In genomic region chr20:41029150-41029872, GRCh38 we compare ENCODE assay signal across 8 cellular contexts. TPM values are rescaled to one million over a fixed set of nuclear protein-coding genes. Genes with fewer than 3 reads are reported as not detected.
A peak's percentile ranks its signal among the peaks of the same experiment; 100 is the strongest.
DNase-seq lines count a peak whose midpoint lies in the region; ATAC-seq and TF ChIP-seq lines count a peak whose summit lies in the region.

No MANE protein-coding gene starts in this region.

- WGBS in esophagus, 2 donors: 1% methylated on average over 63 to 68 of the region's 68 CpGs

- H3K27ac ChIP-seq in HEK293 (ENCODE audit: extremely low read depth, low read depth, low read length) (peak overlapping the region; percentile 88), esophagus (ENCODE audit: low read depth in 2 of 2, low read length in 1 of 2) (peak overlapping the region; percentile 95 to 98)

- peak overlapping the region; percentile 89 to 97 (median 94) for H3K4me3 Mint-ChIP-seq in naive thymus-derived CD8-positive, alpha-beta T cell

- TF ChIP-seq CTCF in GM12865 (IDR thresholded peaks at IDR 0.05; ENCODE audit: insufficient read depth, low read depth, low read length, missing control alignments) (no peak), HEK293 (tag by site-specific recombination; IDR thresholded peaks at IDR 0.05) (no peak)

- DNase-seq in GM12865 (ENCODE audit: low read depth) (peak; percentile 29), NCI-H1105 treated with DMSO at 0.1 percent for 48 hours (lab: John Stamatoyannopoulos, UW) (peak; percentile 32), GM19240 (ENCODE audit: insufficient read length, low spot score) (no peak)
- peak; percentile 38 for DNase-seq in activated CD8-positive, alpha-beta memory T cell treated with anti-CD3 and anti-CD28 coated beads, Interleukin-2, amount 50 U/mL, for 4 hours
- peak in 8 of 10 donors; percentile 11 to 54 (median 35) for DNase-seq in naive thymus-derived CD8-positive, alpha-beta T cell

- peak in 1 of 2 donors; percentile 14 for ATAC-seq in naive thymus-derived CD8-positive, alpha-beta T cell
- no peak for ATAC-seq in GM19395 (IDR thresholded peaks at IDR 0.05; ENCODE audit: unreplicated experiment)

- H3K36me3 ChIP-seq in HEK293 (ENCODE audit: control insufficient read depth in 2 of 2, insufficient read depth in 1 of 2, low read length in 2 of 2) (peaks cover 0 to 15% of the 10 kb centered on the region in 2 experiments; a peak in 1 of 3 replicates), esophagus (ENCODE audit: control insufficient read depth in 2 of 2, insufficient read depth in 2 of 2, low read length in 1 of 2) (peaks cover 0 to 2% of the 10 kb centered on the region in 2 donors)

- H3K4me1 ChIP-seq in HEK293 (ENCODE audit: control insufficient read depth, insufficient read depth, low read length): peaks cover 13% of the 10 kb centered on the region
- peaks cover 0 to 3% of the 10 kb centered on the region in 2 donors for H3K4me1 ChIP-seq in esophagus (ENCODE audit: control insufficient read depth in 2 of 2, insufficient read depth in 2 of 2, low read length in 1 of 2)

- H3K27ac Mint-ChIP-seq in naive thymus-derived CD8-positive, alpha-beta T cell: peak overlapping the region; percentile 88 to 97 (median 96)

- peaks cover 0 to 25% (median 0%) of the 10 kb centered on the region in 3 donors for H3K36me3 Mint-ChIP-seq in naive thymus-derived CD8-positive, alpha-beta T cell

- H3K9me3 ChIP-seq in HEK293 (ENCODE audit: control insufficient read depth, insufficient read depth, low read depth, low read length): no peaks in the 10 kb centered on the region
- H3K9me3 ChIP-seq in esophagus (ENCODE audit: control insufficient read depth in 2 of 2, insufficient read depth in 1 of 2, low read depth in 1 of 2, low read length in 1 of 2): no peaks in the 10 kb centered on the region

- no peaks in the 10 kb centered on the region for H3K27me3 ChIP-seq in esophagus (ENCODE audit: control insufficient read depth in 1 of 2, insufficient read depth in 2 of 2, low read length in 2 of 2)

- CTCF ChIA-PET in HEK293 (lab: Yijun Ruan, JAX): interaction anchor here (5.9 kb wide), 1 partner anchor 39 kb away, joined by 19 read pairs; no protein-coding TSS in a partner anchor

- POLR2A ChIA-PET in HEK293 (lab: Yijun Ruan, JAX): interaction anchor here (0.8 to 1.2 kb wide), 4 partner anchors 11 to 58 kb away, joined by 3 to 4 read pairs (median 3); no protein-coding TSS in a partner anchor
- POLR2A ChIA-PET in naive thymus-derived CD8-positive, alpha-beta T cell (lab: Charles Lee): interaction anchor here (0.5 to 3.0 kb wide), 7 partner anchors 8 to 164 kb away, joined by 3 to 22 read pairs (median 3); no protein-coding TSS in a partner anchor

- no peaks in the 10 kb centered on the region for H3K27me3 Mint-ChIP-seq in naive thymus-derived CD8-positive, alpha-beta T cell

- H3K9me3 Mint-ChIP-seq in naive thymus-derived CD8-positive, alpha-beta T cell: no peaks in the 10 kb centered on the region

- peaks cover 29 to 68% (median 61%) of the 10 kb centered on the region in 4 donors for H3K4me1 Mint-ChIP-seq in naive thymus-derived CD8-positive, alpha-beta T cell

- H3K4me3 ChIP-seq in GM12865 (ENCODE audit: low read depth, low read length): peak overlapping the region; percentile 87
- peak overlapping the region; percentile 62 for H3K4me3 ChIP-seq in HEK293 (ENCODE audit: low read depth, low read length)
- peak overlapping the region; percentile 90 to 100 for H3K4me3 ChIP-seq in esophagus (ENCODE audit: low read depth in 1 of 2, low read length in 2 of 2)

TF ChIP-seq in HEK293, 187 proteins besides CTCF, POLR2A, EP300 and RAD21 (continues in another document):
- TF ChIP-seq ZNF585B (tag by site-specific recombination; IDR thresholded peaks at IDR 0.05) (no peak), KLF8 (tag by site-specific recombination; IDR thresholded peaks at IDR 0.05) (no peak), ZBTB11 (tag by site-specific recombination; conservative IDR thresholded peaks at IDR 0.05; ENCODE audit: low read depth) (peak; percentile 37), GLIS2 (tag by site-specific recombination; IDR thresholded peaks at IDR 0.05) (peak; percentile 88), BCL6B (tag by site-specific recombination; IDR thresholded peaks at IDR 0.05) (no peak), ZNF26 (tag by site-specific recombination; IDR thresholded peaks at IDR 0.05) (no peak), YY1 (tag by site-specific recombination; IDR thresholded peaks at IDR 0.05) (peak; percentile 88), ZBTB7A (tag by site-specific recombination; IDR thresholded peaks at IDR 0.05; ENCODE audit: low read depth) (0 out of 2 replicates have a peak, but pooled peaks have one; percentile 34), PBX3 (CRISPR knock-in tag; IDR thresholded peaks at IDR 0.05) (peak; percentile 10; the same call in 1 of the 2 replicates), ZNF423 (tag by site-specific recombination; IDR thresholded peaks at IDR 0.05) (no peak), ZNF501 (tag by site-specific recombination; IDR thresholded peaks at IDR 0.05) (peak; percentile 43; the same call in 1 of the 2 replicates), ZNF354C (tag by site-specific recombination; IDR thresholded peaks at IDR 0.05; ENCODE audit: borderline replicate concordance, low read depth) (no peak), PRDM1 (tag by site-specific recombination; IDR thresholded peaks at IDR 0.05) (peak; percentile 51; the same call in 1 of the 2 replicates), ZBTB6 (tag by site-specific recombination; IDR thresholded peaks at IDR 0.05) (no peak), ZBTB21 (tag by site-specific recombination; IDR thresholded peaks at IDR 0.05) (no peak)

RNA-seq across cellular contexts. Expression of gene TOP1, which starts 0.7 kb away (rescaled TPM):
- polyA plus RNA-seq in esophagus: 10 to 100 TPM; 25.7 to 27.0 TPM
- 10 to 100 TPM; 45.0 to 48.3 TPM for total RNA-seq in naive thymus-derived CD8-positive, alpha-beta T cell
- 10 to 100 TPM in 2 of 3 donors, 1 to 10 TPM in 1; 9.1 to 14.1 (median 10.5) TPM for polyA plus RNA-seq in naive thymus-derived CD8-positive, alpha-beta T cell
